35 cellular contexts compared by ENCODE assay signal in genomic region chr2:21002814-21003192, GRCh38. TPM values are rescaled to one million over a fixed set of nuclear protein-coding genes. Genes with fewer than 3 reads are reported as not detected.
"Had no signal": no experiment of that assay in that cellular context is flagged by ENCODE, and none has a peak within 500 bp of the region (broad histone marks: within the 10 kb centered on the region; RNA-seq: fewer than 3 reads in every experiment).

No MANE protein-coding gene starts in this region.

- H3K36me3 ChIP-seq: adrenal gland, brain microvascular endothelial cell, breast epithelium, cardiac muscle cell had no signal

- H3K9me3 ChIP-seq: adrenal gland, body of pancreas, breast epithelium had no signal

- H3K4me1 ChIP-seq: adrenal gland, ascending aorta, body of pancreas, breast epithelium had no signal

- H3K4me3 ChIP-seq: adrenal gland, ascending aorta, body of pancreas, breast epithelium, cardiac muscle cell had no signal

- H3K27ac ChIP-seq: adrenal gland, ascending aorta, body of pancreas, brain microvascular endothelial cell, breast epithelium, cardiac muscle cell had no signal

- H3K27me3 ChIP-seq: ascending aorta, body of pancreas, brain microvascular endothelial cell, cardiac muscle cell had no signal

- FAIRE-seq: astrocyte had no signal

- ATAC-seq: activated naive CD4-positive, alpha-beta T cell treated with anti-CD3 and anti-CD28 coated beads, Interleukin-2, amount 50 U/mL, for 72 hours; activated naive CD8-positive, alpha-beta T cell treated with anti-CD3 and anti-CD28 coated beads, Interleukin-2, amount 50 U/mL, for 24 hours; activated T-cell treated with anti-CD3 and anti-CD28 coated beads, Interleukin-2, amount 50 U/mL, for 4 hours; activated T-cell treated with anti-CD3 and anti-CD28 coated beads, Interleukin-2, amount 50 U/mL, for 72 hours; activated T-helper 17 cell treated with anti-CD3 and anti-CD28 coated beads, Interleukin-2, amount 50 U/mL, for 72 hours; body of pancreas had no signal

- DNase-seq: activated effector memory CD4-positive, alpha-beta T cell treated with anti-CD3 and anti-CD28 coated beads, Interleukin-2, amount 50 U/mL, for 16 hours; activated effector memory CD4-positive, alpha-beta T cell treated with Interleukin-2 at 50 U/mL for 16 hours; activated gamma-delta T cell; activated gamma-delta T cell treated with Interleukin-2 at 50 U/mL for 16 hours; activated naive CD4-positive, alpha-beta T cell; activated naive CD4-positive, alpha-beta T cell treated with anti-CD3 and anti-CD28 coated beads for 36 hours; activated naive CD4-positive, alpha-beta T cell treated with anti-CD3 and anti-CD28 coated beads, Interleukin-2, amount 10 ng/mL, durations not matched to agents 7 days and 5 days; activated naive CD4-positive, alpha-beta T cell treated with anti-CD3 and anti-CD28 coated beads, Interleukin-2, amount 50 U/mL, for 16 hours; activated naive CD4-positive, alpha-beta T cell treated with Interleukin-2 at 50 U/mL for 16 hours; activated naive CD8-positive, alpha-beta T cell treated with anti-CD3 and anti-CD28 coated beads for 36 hours; activated naive CD8-positive, alpha-beta T cell treated with anti-CD3 and anti-CD28 coated beads, Interleukin-2, amount 10 ng/mL, durations not matched to agents 7 days and 5 days; activated naive CD8-positive, alpha-beta T cell treated with anti-CD3 and anti-CD28 coated beads, Interleukin-2, amount 50 U/mL, for 24 hours; activated T-cell treated with anti-CD3 and anti-CD28 coated beads, Interleukin-2, amount 50 U/mL, for 1 hour; activated T-cell treated with anti-CD3 and anti-CD28 coated beads, Interleukin-2, amount 50 U/mL, for 24 hours; activated T-cell treated with anti-CD3 and anti-CD28 coated beads, Interleukin-2, amount 50 U/mL, for 4 hours; activated T-cell treated with anti-CD3 and anti-CD28 coated beads, Interleukin-2, amount 50 U/mL, for 48 hours; activated T-cell treated with anti-CD3 and anti-CD28 coated beads, Interleukin-2, amount 50 U/mL, for 72 hours; adrenal gland; amniotic stem cell; amygdala; anterior cingulate cortex; aorta; body of pancreas; brain microvascular endothelial cell; caudate nucleus; central memory CD4-positive, alpha-beta T cell; cerebellar nuclear complex had no signal

RNA-seq across cellular contexts. Expression of gene APOB, which starts 41.1 kb away (rescaled TPM):
- total RNA-seq: activated naive CD4-positive, alpha-beta T cell treated with anti-CD3 and anti-CD28 coated beads for 36 hours; activated naive CD4-positive, alpha-beta T cell treated with anti-CD3 and anti-CD28 coated beads, Interleukin-2, amount 50 U/mL, for 72 hours; activated naive CD8-positive, alpha-beta T cell treated with anti-CD3 and anti-CD28 coated beads for 36 hours; activated naive CD8-positive, alpha-beta T cell treated with anti-CD3 and anti-CD28 coated beads, Interleukin-2, amount 10 ng/mL, durations not matched to agents 7 days and 5 days; activated T-cell treated with anti-CD3 and anti-CD28 coated beads, Interleukin-2, amount 50 U/mL, for 72 hours; activated T-helper 1 cell treated with anti-CD3 and anti-CD28 coated beads, Interleukin-12 subunit alpha, Interleukin-12 subunit beta, Interleukin-2, Interleukin-4 antibody, amounts not matched to agents 30 ng/mL and 10 ng/mL and 1 ng/mL, durations not matched to agents 14 hours and 24 hours and 36 hours; activated T-helper 17 cell treated with anti-CD3 and anti-CD28 coated beads, Interleukin-2, amount 50 U/mL, for 72 hours; activated T-helper 2 cell treated with anti-CD3 and anti-CD28 coated beads, Interferon-gamma antibody, Interleukin-2, Interleukin-4, amounts not matched to agents 10 μg/mL and 5 μg/mL and 100 μg/mL, durations not matched to agents 14 hours and 24 hours and 36 hours had no signal
